8 cellular contexts compared by ENCODE assay signal in the genomic region with DNA sequence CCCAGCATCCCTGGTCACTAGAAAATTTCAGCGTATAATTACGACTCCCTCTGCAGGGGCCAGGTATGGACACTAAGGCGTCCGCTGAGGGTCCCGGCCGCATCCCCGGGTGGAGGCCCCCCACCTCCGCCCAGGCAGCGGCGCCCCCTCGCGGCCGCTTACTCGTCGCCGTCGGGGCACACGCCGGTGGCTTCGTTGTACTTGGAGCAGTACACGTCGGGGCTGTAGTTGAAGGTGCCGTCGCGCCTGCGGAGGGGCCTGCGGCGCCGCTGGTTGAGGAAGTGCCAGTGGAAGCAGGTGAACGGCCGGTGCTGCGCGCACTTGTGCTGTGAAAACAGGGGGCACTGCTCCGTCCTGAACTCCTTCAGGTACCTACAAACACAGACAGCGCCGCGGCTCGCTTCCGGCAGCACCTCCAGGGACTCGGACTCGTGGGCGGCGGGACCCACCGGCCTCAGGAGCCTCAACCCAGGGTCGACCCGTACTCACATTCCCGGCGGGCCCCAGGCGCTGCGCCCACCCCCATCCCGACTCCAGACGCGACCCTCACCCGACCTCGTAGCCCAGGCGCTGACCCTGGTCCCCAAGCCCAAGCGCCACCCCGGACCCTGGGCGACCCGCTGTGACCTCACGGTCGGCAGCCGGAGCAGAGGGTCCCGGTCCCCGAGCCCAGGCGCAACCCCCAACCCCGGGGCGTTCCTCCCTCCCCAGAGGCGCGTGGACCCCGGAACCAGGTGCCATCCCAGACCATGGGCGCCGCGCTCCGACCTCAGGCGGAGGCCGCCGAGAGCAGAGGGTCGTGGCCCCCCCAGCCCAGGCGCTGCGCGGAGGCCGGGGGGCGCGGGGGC. TPM values are rescaled to one million over a fixed set of nuclear protein-coding genes. Genes with fewer than 3 reads are reported as not detected.
DNase-seq lines count a peak whose midpoint lies in the region; ATAC-seq, FAIRE-seq and TF ChIP-seq lines count a peak whose summit lies in the region.

No MANE protein-coding gene starts in this region.

- peak overlapping the region; percentile 85 for H3K4me3 Mint-ChIP-seq in CD8-positive, alpha-beta T cell
- H3K4me3 Mint-ChIP-seq in chondrocyte (ENCODE audit: unreplicated experiment): peak overlapping the region; percentile 70

- H2AFZ ChIP-seq in HepG2 (ENCODE audit: low read length): no peak overlapping the region

- POLR2A ChIA-PET in CD8-positive, alpha-beta T cell (lab: Charles Lee): no interaction called here
- POLR2A ChIA-PET in HepG2 (lab: Yijun Ruan, JAX): no interaction called here

- in situ Hi-C loops in HepG2 (cut with HindIII; ENCODE audit: extremely low pct_ligation_motif_present, low pct_unique_long_range_greater_than_20kb): no loop called here

- H3K27ac Mint-ChIP-seq in CD8-positive, alpha-beta T cell: peak overlapping the region; percentile 89
- H3K27ac Mint-ChIP-seq in chondrocyte (ENCODE audit: unreplicated experiment): peak overlapping the region; percentile 68

- CTCF ChIA-PET in CD8-positive, alpha-beta T cell (lab: Charles Lee): interaction anchor here (1.8 kb wide), 1 partner anchor 49 kb away, joined by 4 read pairs; no protein-coding TSS in a partner anchor
- CTCF ChIA-PET in HepG2 (lab: Yijun Ruan, JAX; ENCODE audit: low intra/inter-chr PET ratio, low total read pairs): interaction anchor here (1.5 kb wide), 1 partner anchor 75 kb away, joined by 4 read pairs; no protein-coding TSS in a partner anchor

- no peaks in the 10 kb centered on the region for H3K9me3 Mint-ChIP-seq in CD8-positive, alpha-beta T cell
- H3K9me3 Mint-ChIP-seq in chondrocyte (ENCODE audit: low read depth): no peaks in the 10 kb centered on the region

- TF ChIP-seq EP300 in HepG2 (IDR thresholded peaks at IDR 0.05; ENCODE audit: low read depth in 2 of 2, low read length in 2 of 2) (no peak), HepG2 (CRISPR knock-in tag; IDR thresholded peaks at IDR 0.05; ENCODE audit: borderline replicate concordance) (no peak)

- H3K4me3 ChIP-seq in CD8-positive, alpha-beta T cell (ENCODE audit: low read depth, low read length): peak overlapping the region; percentile 85
- H3K4me3 ChIP-seq in HepG2 (replicated peaks in 1 of 3; ENCODE audit: insufficient read depth in 1 of 3, low read depth in 2 of 3, low read length in 3 of 3): peak overlapping the region; percentile 79 to 98 (median 96)

- TF ChIP-seq POLR2A in HepG2 (IDR thresholded peaks at IDR 0.05; ENCODE audit: insufficient read depth in 1 of 2, low read depth in 2 of 2, low read length in 2 of 2): no peak

- intact Hi-C loops in CD8-positive, alpha-beta T cell (cut with DNase I, micrococcal nuclease): loop anchor here (1.0 to 10.0 kb wide), 7 partner anchors 37 to 551 kb away; a partner anchor contains a TSS
- intact Hi-C loops in HepG2 (cut with micrococcal nuclease; ENCODE audit: unreplicated experiment): loop anchor here (2.0 kb wide), 1 partner anchor 77 kb away; no protein-coding TSS in a partner anchor

- peak; percentile 44 to 80 (median 63) for DNase-seq in CD8-positive, alpha-beta T cell
- peak; percentile 49 for DNase-seq in MV-4-11 (lab: John Stamatoyannopoulos, UW)
- DNase-seq in activated CD4-positive, CD25-positive, alpha-beta regulatory T cell treated with anti-CD3 and anti-CD28 coated beads, Interleukin-2, amount 50 U/mL, for 16 hours (ENCODE audit: low read depth, low spot score): peak; percentile 39
- no peak for DNase-seq in chondrocyte (ENCODE audit: low spot score)
- DNase-seq in HepG2 (ENCODE audit: low spot score): no peak
- DNase-seq in stimulated activated CD4-positive, alpha-beta T cell treated with anti-CD3 and anti-CD28 coated beads, TNF-alpha, amount 100 ng/mL, for 4 hours (ENCODE audit: low read depth in 3 of 3): peak; percentile 28 to 34 (median 32)

- no peaks in the 10 kb centered on the region for H3K9me3 ChIP-seq in CD8-positive, alpha-beta T cell (ENCODE audit: low read length)
- no peaks in the 10 kb centered on the region for H3K9me3 ChIP-seq in HepG2 (ENCODE audit: low read length)

- peak overlapping the region; percentile 73 for H3K4me2 ChIP-seq in HepG2 (ENCODE audit: low read depth, low read length)

- no peaks in the 10 kb centered on the region for H3K27me3 ChIP-seq in CD8-positive, alpha-beta T cell (ENCODE audit: insufficient read depth, low read length)
- no peaks in the 10 kb centered on the region for H3K27me3 ChIP-seq in HepG2 (ENCODE audit: control insufficient read depth in 1 of 2, insufficient read depth in 2 of 2, low read length in 2 of 2)

- FAIRE-seq in HepG2 (lab: Jason Lieb, UNC): no peak

- 11% methylated on average over 12 of the region's 85 CpGs for WGBS in HepG2 (ENCODE audit: low lambda C conversion rate)

- H3K79me2 ChIP-seq in HepG2 (ENCODE audit: insufficient read depth, low read length): peaks cover under 1% of the 10 kb centered on the region

- H3K27ac ChIP-seq in CD8-positive, alpha-beta T cell (ENCODE audit: low read depth, low read length): peak overlapping the region; percentile 69
- peak overlapping the region; percentile 63 for H3K27ac ChIP-seq in HepG2 (ENCODE audit: extremely low read length, insufficient read depth, low read length)

- no peaks in the 10 kb centered on the region for H3K27me3 Mint-ChIP-seq in CD8-positive, alpha-beta T cell (ENCODE audit: low read depth)
- H3K27me3 Mint-ChIP-seq in chondrocyte (ENCODE audit: low read depth): no peaks in the 10 kb centered on the region

- peak; percentile 64 for TF ChIP-seq RAD21 in HepG2 (CRISPR knock-in tag; IDR thresholded peaks at IDR 0.05)

- peak; percentile 62 for TF ChIP-seq CTCF in CD8-positive, alpha-beta T cell (IDR thresholded peaks at IDR 0.05)
- peak; percentile 85 for TF ChIP-seq CTCF in chondrocyte (IDR thresholded peaks at IDR 0.05)
- TF ChIP-seq CTCF in HepG2 (CRISPR knock-in tag; IDR thresholded peaks at IDR 0.05): peak; percentile 87

- TSS peak; percentile 33 for BruUV-seq in HepG2 (replicated peaks; lab: Mats Ljungman, UMichigan)

- no peaks in the 10 kb centered on the region for H4K20me1 ChIP-seq in HepG2 (ENCODE audit: insufficient read depth, low read length)

- peaks cover 37% of the 10 kb centered on the region for H3K4me1 Mint-ChIP-seq in CD8-positive, alpha-beta T cell (ENCODE audit: low read depth)
- peaks cover 18% of the 10 kb centered on the region for H3K4me1 Mint-ChIP-seq in chondrocyte (ENCODE audit: low read depth)

- H3K4me1 ChIP-seq in CD8-positive, alpha-beta T cell (ENCODE audit: insufficient read depth, low read length): peaks cover 17% of the 10 kb centered on the region
- peaks cover 29% of the 10 kb centered on the region for H3K4me1 ChIP-seq in HepG2 (ENCODE audit: insufficient read depth, low read length)

- peaks cover 27% of the 10 kb centered on the region for H3K36me3 Mint-ChIP-seq in CD8-positive, alpha-beta T cell
- no peaks in the 10 kb centered on the region for H3K36me3 Mint-ChIP-seq in chondrocyte (ENCODE audit: low read depth)

- ATAC-seq in CD8-positive, alpha-beta T cell: peak; percentile 55
- ATAC-seq in GM21381 (IDR thresholded peaks at IDR 0.05; ENCODE audit: unreplicated experiment) (peak; percentile 41), HepG2 (peak; percentile 59), HG03108 (IDR thresholded peaks at IDR 0.05; ENCODE audit: unreplicated experiment) (no peak)

- peak overlapping the region; percentile 82 for H3K9ac ChIP-seq in HepG2 (ENCODE audit: insufficient read depth, low read depth, low read length)

- H3K36me3 ChIP-seq in CD8-positive, alpha-beta T cell (ENCODE audit: insufficient read depth, low read length): peaks cover 13% of the 10 kb centered on the region
- no peaks in the 10 kb centered on the region; a peak in 2 of 5 replicates for H3K36me3 ChIP-seq in HepG2 (replicated peaks in 1 of 2; ENCODE audit: control insufficient read depth in 1 of 2, insufficient read depth in 2 of 2, low read length in 2 of 2)

RNA-seq across cellular contexts. Expression of a gene that starts 0.6 kb away (rescaled TPM):
- 10 to 100 TPM; 52.9 to 53.3 TPM for total RNA-seq in CD8-positive, alpha-beta T cell
- total RNA-seq in chondrocyte (12.3 to 16.1 TPM (median 12.6 TPM) in 3 replicates), HepG2 (2016; rRNA removed; fragmentation: Illumina TruSeq; extraction: Trizol) (11.0 and 17.6 TPM in 2 replicates)
- 5.5 and 6.6 TPM in 2 replicates for total RNA-seq in HepG2 (2016; cell fraction: cytosol; rRNA removed; fragmentation: Illumina TruSeq; extraction: Trizol; ENCODE audit: low read depth)
- 10.1 and 16.6 TPM in 2 replicates for total RNA-seq in HepG2 (2016; cell fraction: insoluble cytoplasmic fraction; rRNA removed; fragmentation: Illumina TruSeq; extraction: Trizol)
- 9.9 and 10.4 TPM in 2 replicates for total RNA-seq in HepG2 (2016; cell fraction: membrane; rRNA removed; fragmentation: Illumina TruSeq; extraction: Trizol)
- 12.2 and 16.5 TPM in 2 replicates for total RNA-seq in HepG2 (2016; cell fraction: nucleus; rRNA removed; fragmentation: Illumina TruSeq; extraction: Trizol)
- polyA plus RNA-seq in HepG2 (2011; rRNA removed): 10.4 and 13.4 TPM in 2 replicates
- polyA plus RNA-seq in HepG2 (2011; cell fraction: cytosol; rRNA removed): 3.3 and 4.7 TPM in 2 replicates
- polyA plus RNA-seq in HepG2 (2011; cell fraction: nucleus; rRNA removed): 75.3 and 105 TPM in 2 replicates
- polyA plus RNA-seq in HepG2 (2012): 7.2 and 11.6 TPM in 2 replicates
- polyA plus RNA-seq in HepG2 (2016; cell fraction: cytosol; fragmentation: Illumina TruSeq; extraction: Trizol; ENCODE audit: low read depth): 2.4 and 4.0 TPM in 2 replicates
- 11.7 and 13.2 TPM in 2 replicates for polyA plus RNA-seq in HepG2 (2016; cell fraction: insoluble cytoplasmic fraction; fragmentation: Illumina TruSeq; extraction: Trizol; ENCODE audit: low read depth)
- 4.2 and 6.8 TPM in 2 replicates for polyA plus RNA-seq in HepG2 (2016; cell fraction: membrane; fragmentation: Illumina TruSeq; extraction: Trizol; ENCODE audit: low read depth)
- polyA plus RNA-seq in HepG2 (2016; cell fraction: nucleus; fragmentation: Illumina TruSeq; extraction: Trizol; ENCODE audit: insufficient read depth, low read depth): 48.5 and 55.0 TPM in 2 replicates
- 14.8 and 18.0 TPM in 2 replicates for polyA minus RNA-seq in HepG2 (2011; rRNA and poly(A)+ RNA removed; ENCODE audit: low replicate concordance)
- polyA minus RNA-seq in HepG2 (2011; cell fraction: cytosol; rRNA and poly(A)+ RNA removed): 7.9 and 12.6 TPM in 2 replicates
- polyA minus RNA-seq in HepG2 (2011; cell fraction: nucleus; rRNA and poly(A)+ RNA removed): 9.3 and 22.1 TPM in 2 replicates

RNA-seq across cellular contexts. Expression of a gene that starts 6.6 kb away (rescaled TPM):
- 10 to 100 TPM in 1 of 2 experiments, 1 to 10 TPM in 1; 8.1 to 10.3 TPM for total RNA-seq in CD8-positive, alpha-beta T cell
- total RNA-seq in chondrocyte (7.9 to 11.0 TPM (median 9.3 TPM) in 3 replicates), HepG2 (2016; rRNA removed; fragmentation: Illumina TruSeq; extraction: Trizol) (29.6 and 29.9 TPM in 2 replicates)
- total RNA-seq in HepG2 (2016; cell fraction: cytosol; rRNA removed; fragmentation: Illumina TruSeq; extraction: Trizol; ENCODE audit: low read depth): 22.0 and 23.6 TPM in 2 replicates
- 27.3 and 30.2 TPM in 2 replicates for total RNA-seq in HepG2 (2016; cell fraction: insoluble cytoplasmic fraction; rRNA removed; fragmentation: Illumina TruSeq; extraction: Trizol)
- total RNA-seq in HepG2 (2016; cell fraction: membrane; rRNA removed; fragmentation: Illumina TruSeq; extraction: Trizol): 24.5 and 33.2 TPM in 2 replicates
- 11.7 and 14.7 TPM in 2 replicates for total RNA-seq in HepG2 (2016; cell fraction: nucleus; rRNA removed; fragmentation: Illumina TruSeq; extraction: Trizol)
- polyA plus RNA-seq in HepG2 (2011; rRNA removed): 17.6 and 19.2 TPM in 2 replicates
- 21.5 and 24.4 TPM in 2 replicates for polyA plus RNA-seq in HepG2 (2011; cell fraction: cytosol; rRNA removed)
- 9.1 and 10.9 TPM in 2 replicates for polyA plus RNA-seq in HepG2 (2011; cell fraction: nucleus; rRNA removed)
- polyA plus RNA-seq in HepG2 (2012): 8.9 and 10.5 TPM in 2 replicates
- 13.9 and 22.1 TPM in 2 replicates for polyA plus RNA-seq in HepG2 (2016; cell fraction: cytosol; fragmentation: Illumina TruSeq; extraction: Trizol; ENCODE audit: low read depth)
- 19.8 and 20.7 TPM in 2 replicates for polyA plus RNA-seq in HepG2 (2016; cell fraction: insoluble cytoplasmic fraction; fragmentation: Illumina TruSeq; extraction: Trizol; ENCODE audit: low read depth)
- 17.4 and 20.9 TPM in 2 replicates for polyA plus RNA-seq in HepG2 (2016; cell fraction: membrane; fragmentation: Illumina TruSeq; extraction: Trizol; ENCODE audit: low read depth)
- polyA plus RNA-seq in HepG2 (2016; cell fraction: nucleus; fragmentation: Illumina TruSeq; extraction: Trizol; ENCODE audit: insufficient read depth, low read depth): 20.4 and 23.0 TPM in 2 replicates
- polyA minus RNA-seq in HepG2 (2011; rRNA and poly(A)+ RNA removed; ENCODE audit: low replicate concordance): 10.9 and 14.0 TPM in 2 replicates
- 5.3 and 5.4 TPM in 2 replicates for polyA minus RNA-seq in HepG2 (2011; cell fraction: cytosol; rRNA and poly(A)+ RNA removed)
- polyA minus RNA-seq in HepG2 (2011; cell fraction: nucleus; rRNA and poly(A)+ RNA removed): 6.5 and 7.5 TPM in 2 replicates

RNA-seq across cellular contexts. Expression of a gene that starts 17.0 kb away (rescaled TPM):
- 1 to 10 TPM in 1 of 2 experiments, under 1 TPM in 1; 0.75 to 1.2 TPM for total RNA-seq in CD8-positive, alpha-beta T cell
- not detected in 3 replicates for total RNA-seq in chondrocyte
- total RNA-seq in HepG2 (2016; rRNA removed; fragmentation: Illumina TruSeq; extraction: Trizol): 0.15 TPM in 1 of 2 replicates, not detected in the other
- not detected in 2 replicates for total RNA-seq in HepG2 (2016; cell fraction: cytosol; rRNA removed; fragmentation: Illumina TruSeq; extraction: Trizol; ENCODE audit: low read depth)
- total RNA-seq in HepG2 (2016; cell fraction: insoluble cytoplasmic fraction; rRNA removed; fragmentation: Illumina TruSeq; extraction: Trizol): 0.13 TPM in 1 of 2 replicates, not detected in the other
- total RNA-seq in HepG2 (2016; cell fraction: membrane; rRNA removed; fragmentation: Illumina TruSeq; extraction: Trizol): not detected in 2 replicates
- total RNA-seq in HepG2 (2016; cell fraction: nucleus; rRNA removed; fragmentation: Illumina TruSeq; extraction: Trizol): not detected in 2 replicates
- not detected in 2 replicates for polyA plus RNA-seq in HepG2 (2011; rRNA removed)
- not detected in 2 replicates for polyA plus RNA-seq in HepG2 (2011; cell fraction: cytosol; rRNA removed)
- polyA plus RNA-seq in HepG2 (2011; cell fraction: nucleus; rRNA removed): not detected in 2 replicates
- not detected in 2 replicates for polyA plus RNA-seq in HepG2 (2012)
- not detected in 2 replicates for polyA plus RNA-seq in HepG2 (2016; cell fraction: cytosol; fragmentation: Illumina TruSeq; extraction: Trizol; ENCODE audit: low read depth)
- not detected in 2 replicates for polyA plus RNA-seq in HepG2 (2016; cell fraction: insoluble cytoplasmic fraction; fragmentation: Illumina TruSeq; extraction: Trizol; ENCODE audit: low read depth)
- not detected in 2 replicates for polyA plus RNA-seq in HepG2 (2016; cell fraction: membrane; fragmentation: Illumina TruSeq; extraction: Trizol; ENCODE audit: low read depth)
- polyA plus RNA-seq in HepG2 (2016; cell fraction: nucleus; fragmentation: Illumina TruSeq; extraction: Trizol; ENCODE audit: insufficient read depth, low read depth): not detected in 2 replicates
- polyA minus RNA-seq in HepG2 (2011; rRNA and poly(A)+ RNA removed; ENCODE audit: low replicate concordance): not detected in 2 replicates
- not detected in 2 replicates for polyA minus RNA-seq in HepG2 (2011; cell fraction: cytosol; rRNA and poly(A)+ RNA removed)
- polyA minus RNA-seq in HepG2 (2011; cell fraction: nucleus; rRNA and poly(A)+ RNA removed): not detected in 2 replicates

RNA-seq across cellular contexts. Expression of a gene that starts 30.4 kb away (rescaled TPM):
- 1 to 10 TPM; 2.2 to 2.4 TPM for total RNA-seq in CD8-positive, alpha-beta T cell
- total RNA-seq in chondrocyte (0.51 to 2.0 TPM (median 1.3 TPM) in 3 replicates), HepG2 (2016; rRNA removed; fragmentation: Illumina TruSeq; extraction: Trizol) (1.5 and 1.8 TPM in 2 replicates)
- total RNA-seq in HepG2 (2016; cell fraction: cytosol; rRNA removed; fragmentation: Illumina TruSeq; extraction: Trizol; ENCODE audit: low read depth): 0.61 and 0.79 TPM in 2 replicates
- 1.4 and 1.7 TPM in 2 replicates for total RNA-seq in HepG2 (2016; cell fraction: insoluble cytoplasmic fraction; rRNA removed; fragmentation: Illumina TruSeq; extraction: Trizol)
- 0.83 and 1.1 TPM in 2 replicates for total RNA-seq in HepG2 (2016; cell fraction: membrane; rRNA removed; fragmentation: Illumina TruSeq; extraction: Trizol)
- 0.31 TPM in 1 of 2 replicates, not detected in the other for total RNA-seq in HepG2 (2016; cell fraction: nucleus; rRNA removed; fragmentation: Illumina TruSeq; extraction: Trizol)
- polyA plus RNA-seq in HepG2 (2011; rRNA removed): 0.84 and 0.92 TPM in 2 replicates
- polyA plus RNA-seq in HepG2 (2011; cell fraction: cytosol; rRNA removed): 0.24 and 0.56 TPM in 2 replicates
- polyA plus RNA-seq in HepG2 (2011; cell fraction: nucleus; rRNA removed): 2.1 and 2.4 TPM in 2 replicates
- 0.48 and 1.2 TPM in 2 replicates for polyA plus RNA-seq in HepG2 (2012)
- polyA plus RNA-seq in HepG2 (2016; cell fraction: cytosol; fragmentation: Illumina TruSeq; extraction: Trizol; ENCODE audit: low read depth): 0.92 and 1.0 TPM in 2 replicates
- 0.65 and 1.6 TPM in 2 replicates for polyA plus RNA-seq in HepG2 (2016; cell fraction: insoluble cytoplasmic fraction; fragmentation: Illumina TruSeq; extraction: Trizol; ENCODE audit: low read depth)
- 0.45 and 0.71 TPM in 2 replicates for polyA plus RNA-seq in HepG2 (2016; cell fraction: membrane; fragmentation: Illumina TruSeq; extraction: Trizol; ENCODE audit: low read depth)
- polyA plus RNA-seq in HepG2 (2016; cell fraction: nucleus; fragmentation: Illumina TruSeq; extraction: Trizol; ENCODE audit: insufficient read depth, low read depth): 2.3 and 3.5 TPM in 2 replicates
- not detected in 2 replicates for polyA minus RNA-seq in HepG2 (2011; rRNA and poly(A)+ RNA removed; ENCODE audit: low replicate concordance)
- polyA minus RNA-seq in HepG2 (2011; cell fraction: cytosol; rRNA and poly(A)+ RNA removed): not detected in 2 replicates
- 0.12 and 0.26 TPM in 2 replicates for polyA minus RNA-seq in HepG2 (2011; cell fraction: nucleus; rRNA and poly(A)+ RNA removed)

Comparison
In these comparisons a context has a peak if more than half of its experiments do, and no peak if none do; other contexts are left out.
1. DNase-seq: peak in CD8-positive, alpha-beta T cell (7 of 7), MV-4-11 (single experiment), activated CD4-positive, CD25-positive, alpha-beta regulatory T cell treated with anti-CD3 and anti-CD28 coated beads, Interleukin-2, amount 50 U/mL, for 16 hours (single experiment) and stimulated activated CD4-positive, alpha-beta T cell treated with anti-CD3 and anti-CD28 coated beads, TNF-alpha, amount 100 ng/mL, for 4 hours (3 of 3); none in chondrocyte (single experiment) and HepG2 (single experiment).
2. Peak in every context shown above with its lines, with median percentiles within 50 percentile points of each other: CTCF ChIP-seq.